ENCODE assay signal across 8 cellular contexts in genomic region chr4:128061566-128062536, GRCh38. TPM values are rescaled to one million over a fixed set of nuclear protein-coding genes. Genes with fewer than 3 reads are reported as not detected.
A peak's percentile ranks its signal among the peaks of the same experiment; 100 is the strongest.
DNase-seq lines count a peak whose midpoint lies in the region; ATAC-seq and TF ChIP-seq lines count a peak whose summit lies in the region.

No MANE protein-coding gene starts in this region.

- peak; percentile 18 for DNase-seq in HFFc6
- peak; percentile 34 for DNase-seq in NCI-H1048 (lab: John Stamatoyannopoulos, UW)
- DNase-seq in T-helper 2 cell treated with Interferon-gamma antibody and Interleukin-4, amounts not matched to agents 5 μg/mL and 100 μg/mL, for 36 hours (ENCODE audit: low spot score): peak; percentile 67
- DNase-seq in ascending aorta (ENCODE audit: low spot score in 2 of 2): peak; percentile 13 to 71
- peak; percentile 8 to 70 for DNase-seq in hippocampal formation (lab: John Stamatoyannopoulos, UW)
- DNase-seq in retina: peak; percentile 87
- DNase-seq in aorta: peak; percentile 73 to 89

- intact Hi-C loops in ascending aorta (cut with DNase I) (loop anchor here (1.0 to 10.0 kb wide), 7 partner anchors 97 to 1031 kb away; partner anchors contain the start of genes ABHD18, HSPA4L, INTU and MFSD8), aorta (cut with DNase I) (loop anchor here in 1 of 2 donors (5.0 kb wide), 2 partner anchors 95 to 280 kb away; partner anchors contain the start of genes ABHD18, HSPA4L and MFSD8)

- TF ChIP-seq CTCF in GM12873 (IDR thresholded peaks at IDR 0.05; ENCODE audit: insufficient read depth, low read depth, low read length, missing control alignments): peak; percentile 24
- peak; percentile 22; the same call in 1 of the 2 replicates for TF ChIP-seq CTCF in HFFc6 (IDR thresholded peaks at IDR 0.05)
- no peak for TF ChIP-seq CTCF in ascending aorta (IDR thresholded peaks at IDR 0.05)

- H3K9me3 Mint-ChIP-seq in HFFc6: no peaks in the 10 kb centered on the region
- no peaks in the 10 kb centered on the region for H3K9me3 Mint-ChIP-seq in T-helper 2 cell treated with Interferon-gamma antibody and Interleukin-4, amounts not matched to agents 5 μg/mL and 100 μg/mL, for 36 hours

- no peaks in the 10 kb centered on the region for H3K9me3 ChIP-seq in ascending aorta
- H3K9me3 ChIP-seq in aorta (ENCODE audit: control insufficient read depth, low read length): no peaks in the 10 kb centered on the region

- H3K36me3 ChIP-seq in ascending aorta (no peaks in the 10 kb centered on the region), aorta (ENCODE audit: control insufficient read depth in 1 of 2, insufficient read depth in 2 of 2, low read length in 1 of 2) (no peaks in the 10 kb centered on the region)

- H3K4me1 ChIP-seq in ascending aorta (peaks cover 0 to 4% of the 10 kb centered on the region in 2 donors), aorta (ENCODE audit: control insufficient read depth in 1 of 2, insufficient read depth in 2 of 2, low read length in 2 of 2) (peaks cover 0 to 3% of the 10 kb centered on the region in 2 donors)

- peaks cover 19% of the 10 kb centered on the region for H3K4me1 Mint-ChIP-seq in HFFc6 (ENCODE audit: low read depth)
- peaks cover 13% of the 10 kb centered on the region for H3K4me1 Mint-ChIP-seq in T-helper 2 cell treated with Interferon-gamma antibody and Interleukin-4, amounts not matched to agents 5 μg/mL and 100 μg/mL, for 36 hours (ENCODE audit: low read depth)

- H3K4me3 Mint-ChIP-seq in HFFc6: peak overlapping the region; percentile 92
- H3K4me3 Mint-ChIP-seq in T-helper 2 cell treated with Interferon-gamma antibody and Interleukin-4, amounts not matched to agents 5 μg/mL and 100 μg/mL, for 36 hours: peak overlapping the region; percentile 92

- no peaks in the 10 kb centered on the region for H3K36me3 Mint-ChIP-seq in HFFc6 (ENCODE audit: low read depth)
- H3K36me3 Mint-ChIP-seq in T-helper 2 cell treated with Interferon-gamma antibody and Interleukin-4, amounts not matched to agents 5 μg/mL and 100 μg/mL, for 36 hours (ENCODE audit: low read depth): no peaks in the 10 kb centered on the region

- H3K27me3 Mint-ChIP-seq in HFFc6 (ENCODE audit: insufficient read depth): no peaks in the 10 kb centered on the region
- H3K27me3 Mint-ChIP-seq in T-helper 2 cell treated with Interferon-gamma antibody and Interleukin-4, amounts not matched to agents 5 μg/mL and 100 μg/mL, for 36 hours (ENCODE audit: low read depth): peaks cover under 1% of the 10 kb centered on the region

- peak overlapping the region; percentile 93 to 97 for H3K27ac ChIP-seq in ascending aorta
- H3K27ac ChIP-seq in aorta (ENCODE audit: low read depth in 1 of 2, low read length in 2 of 2): peak overlapping the region; percentile 93 to 94

- ATAC-seq in aorta (ENCODE audit: low FRiP score): peak; percentile 52

- 0% methylated on average over 79 to 101 of the region's 101 CpGs for WGBS in aorta, 2 donors

- H3K27me3 ChIP-seq in ascending aorta (no peaks in the 10 kb centered on the region), aorta (ENCODE audit: control insufficient read depth in 1 of 2, insufficient read depth in 2 of 2, low read length in 1 of 2) (no peaks in the 10 kb centered on the region)

- H3K4me3 ChIP-seq in ascending aorta: peak overlapping the region; percentile 62 to 81
- H3K4me3 ChIP-seq in aorta (ENCODE audit: low read length in 2 of 2): peak overlapping the region; percentile 86

- peak overlapping the region; percentile 75 for H3K27ac Mint-ChIP-seq in HFFc6
- H3K27ac Mint-ChIP-seq in T-helper 2 cell treated with Interferon-gamma antibody and Interleukin-4, amounts not matched to agents 5 μg/mL and 100 μg/mL, for 36 hours: peak overlapping the region; percentile 75

RNA-seq across cellular contexts. Expression of gene LARP1B, which starts 0.7 kb away (rescaled TPM):
- total RNA-seq in HFFc6 (2021; fragmentation: NEBNext Ultra II Directional; extraction: Animal tissue kit (Norgen Biotek cat#: 25700)): 10 to 100 TPM; 11.1 to 12.4 (median 11.6) TPM
- total RNA-seq in ascending aorta: 8.6 TPM
- total RNA-seq in aorta: 10 to 100 TPM; 21.4 to 23.9 TPM
- polyA plus RNA-seq in aorta: 10 to 100 TPM; 14.1 to 15.2 TPM

Comparison
In these comparisons a context has a peak if more than half of its experiments do, and no peak if none do; other contexts are left out.
1. Peak in every context shown above with its lines: DNase-seq, ATAC-seq, H3K4me3 ChIP-seq and H3K27ac ChIP-seq.
2. CTCF ChIP-seq: peak in GM12873 (single experiment) and HFFc6 (single experiment); none in ascending aorta (0 of 3).
3. DNase-seq: peak in every context shown above with its lines; median percentile 87 in retina; 81 in aorta; 67 in T-helper 2 cell treated with Interferon-gamma antibody and Interleukin-4, amounts not matched to agents 5 μg/mL and 100 μg/mL, for 36 hours; 42 in ascending aorta; 39 in hippocampal formation; 34 in NCI-H1048; 18 in HFFc6.